1 cellular context compared by ENCODE assay signal in genomic region chr17:74430706-74431567, GRCh38.
A peak's percentile ranks its signal among the peaks of the same experiment; 100 is the strongest.
TF ChIP-seq lines count a peak whose summit lies in the region.

No MANE protein-coding gene starts in this region.

TF ChIP-seq in H1, 55 proteins besides CTCF, POLR2A, EP300 and RAD21:
- TF ChIP-seq EGR1 (IDR thresholded peaks at IDR 0.05; ENCODE audit: borderline replicate concordance, low read depth, low read length) (no peak), CREB1 (IDR thresholded peaks at IDR 0.05) (peak; percentile 13; the same call in 1 of the 2 replicates), GABPA (IDR thresholded peaks at IDR 0.05; ENCODE audit: borderline replicate concordance, insufficient read depth, low read length) (0 out of 2 replicates have a peak, but pooled peaks have one; percentile 9), FOSL1 (IDR thresholded peaks at IDR 0.05; ENCODE audit: insufficient read depth, low read depth, low read length) (no peak), PHF8 (conservative IDR thresholded peaks at IDR 0.05; ENCODE audit: low read depth, low read length) (0 out of 2 replicates have a peak, but pooled peaks have one; percentile 37), EZH2 (IDR thresholded peaks at IDR 0.05; ENCODE audit: low read depth, low read length, severe bottlenecking) (peak; percentile 47), TBP (IDR thresholded peaks at IDR 0.05; ENCODE audit: low read depth, low read length) (peak; percentile 3; the same call in 1 of the 2 replicates), ASH2L (IDR thresholded peaks at IDR 0.05; ENCODE audit: low read length) (peak; percentile 49), CHD2 (IDR thresholded peaks at IDR 0.05; ENCODE audit: low read length) (no peak), HDAC2 (IDR thresholded peaks at IDR 0.05; ENCODE audit: borderline replicate concordance in 1 of 2, low read depth in 2 of 2, low read length in 2 of 2) (0 out of 4 replicates have a peak, but pooled peaks of 1 of the 2 experiments have one; percentile 2), SUZ12 (IDR thresholded peaks at IDR 0.05; ENCODE audit: low read length) (0 out of 2 replicates have a peak, but pooled peaks have one; percentile 10), POLR2AphosphoS5 (IDR thresholded peaks at IDR 0.05; ENCODE audit: low read depth, low read length) (no peak)
